In the genomic region with DNA sequence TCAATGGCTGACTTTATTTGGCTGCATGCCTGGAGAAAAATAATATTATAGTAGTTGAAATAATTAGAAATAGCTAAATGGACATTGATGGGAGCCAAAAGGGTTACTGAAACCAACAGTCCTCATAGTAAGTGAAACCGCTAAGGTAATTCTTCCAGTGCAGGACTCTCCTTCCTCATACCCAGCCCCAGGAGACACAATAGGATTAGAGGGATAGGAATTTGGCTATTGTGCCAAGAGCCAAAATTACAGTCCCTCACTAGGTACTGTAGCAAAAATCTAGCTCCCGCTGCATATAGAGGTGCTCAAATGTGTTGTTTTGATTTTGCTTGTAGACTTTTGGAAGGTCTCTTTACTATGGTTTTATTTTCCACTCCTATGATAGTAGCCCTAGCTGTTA, we compare ENCODE assay signal across 21 cellular contexts. TPM values are rescaled to one million over a fixed set of nuclear protein-coding genes. Genes with fewer than 3 reads are reported as not detected.
A peak's percentile ranks its signal among the peaks of the same experiment; 100 is the strongest.
DNase-seq lines count a peak whose midpoint lies in the region; TF ChIP-seq lines count a peak whose summit lies in the region.
"Had no signal": no experiment of that assay in that cellular context is flagged by ENCODE, and none has a peak within 500 bp of the region (broad histone marks: within the 10 kb centered on the region; RNA-seq: fewer than 3 reads in every experiment).

No MANE protein-coding gene starts in this region.

- H4K91ac ChIP-seq in trophoblast cell (ENCODE audit: low read depth, low read length) = no peak overlapping the region

- no peak overlapping the region for H2AK5ac ChIP-seq in trophoblast cell (ENCODE audit: low read length)

- H2AFZ ChIP-seq in trophoblast cell (ENCODE audit: insufficient read depth, low read length, poor library complexity) = no peak overlapping the region

- H3K18ac ChIP-seq in trophoblast cell (ENCODE audit: low read length) = no peak overlapping the region

- no peak overlapping the region for H4K12ac ChIP-seq in trophoblast cell (ENCODE audit: low read depth, low read length)

- H3K9ac ChIP-seq in endodermal cell (ENCODE audit: extremely low read depth, low read length, poor library complexity, severe bottlenecking) (no peak overlapping the region), trophoblast cell (ENCODE audit: low read length) (no peak overlapping the region)
- H3K9ac ChIP-seq: BLaER1 had no signal

- no peak overlapping the region for H4K8ac ChIP-seq in trophoblast cell (ENCODE audit: low read depth, low read length)

- H3K4me2 ChIP-seq in trophoblast cell (ENCODE audit: low read length) = no peak overlapping the region
- H3K4me2 ChIP-seq: BLaER1 had no signal

- H2BK12ac ChIP-seq in trophoblast cell (ENCODE audit: low read length) = no peak overlapping the region

- H3K79me1 ChIP-seq in trophoblast cell (ENCODE audit: low read length) = peaks cover 4% of the 10 kb centered on the region

- H3K9me3 ChIP-seq in endodermal cell (ENCODE audit: control insufficient read depth, low read length) (peaks cover 15% of the 10 kb centered on the region), trophoblast cell (ENCODE audit: insufficient read depth, low read depth, low read length) (no peaks in the 10 kb centered on the region)

- peak overlapping the region; percentile 83 for H3K27ac Mint-ChIP-seq in endodermal cell
- H3K27ac Mint-ChIP-seq: B cell; CD4-positive, CD25-positive, alpha-beta regulatory T cell; CD8-positive, alpha-beta T cell had no signal

- H3K36me3 ChIP-seq in endodermal cell (ENCODE audit: control insufficient read depth, insufficient read depth, low read length) (no peaks in the 10 kb centered on the region), trophoblast cell (ENCODE audit: control insufficient read depth in 1 of 2, insufficient read depth in 2 of 2, low read length in 2 of 2) (no peaks in the 10 kb centered on the region)
- H3K36me3 ChIP-seq: BLaER1 had no signal

- H3K27ac ChIP-seq in endodermal cell (ENCODE audit: low read depth, low read length) (no peak overlapping the region), trophoblast cell (ENCODE audit: low read depth, low read length) (no peak overlapping the region)
- H3K27ac ChIP-seq: 22Rv1, BLaER1, C4-2B had no signal

- no peak for TF ChIP-seq CTCF in endodermal cell (conservative IDR thresholded peaks at IDR 0.05)

- no peaks in the 10 kb centered on the region for H3K27me3 Mint-ChIP-seq in endodermal cell (ENCODE audit: insufficient read depth)

- peaks cover 1% of the 10 kb centered on the region for H3K79me2 ChIP-seq in trophoblast cell (ENCODE audit: control insufficient read depth, insufficient read depth, low read length, poor library complexity)

- H3K14ac ChIP-seq in trophoblast cell (ENCODE audit: low read length) = no peak overlapping the region

- H3K9me3 Mint-ChIP-seq in endodermal cell = peaks cover 20% of the 10 kb centered on the region

- DNase-seq in NCI-H82 (lab: John Stamatoyannopoulos, UW) (peak; percentile 20), NCI-H82 treated with DMSO at 0.1 percent for 48 hours (lab: John Stamatoyannopoulos, UW; ENCODE audit: unreplicated experiment) (no peak), NCI-H446 treated with DMSO at 0.1 percent for 48 hours (lab: John Stamatoyannopoulos, UW) (peak; percentile 32), endodermal cell (no peak), trophoblast cell (no peak), DMS79 (lab: John Stamatoyannopoulos, UW) (no peak), putamen (ENCODE audit: low spot score) (no peak), NCI-H2196 (lab: John Stamatoyannopoulos, UW; ENCODE audit: unreplicated experiment) (no peak)
- DNase-seq: CD4-positive, CD25-positive, alpha-beta regulatory T cell; CD8-positive, alpha-beta T cell; COR-L47; DMS153; EL; GDM1; GOT3; HCEC 1CT had no signal

- peak overlapping the region; percentile 19 for H3K4me3 ChIP-seq in endodermal cell (ENCODE audit: low read length)
- H3K4me3 ChIP-seq in trophoblast cell (ENCODE audit: low read depth, low read length) = no peak overlapping the region
- H3K4me3 ChIP-seq: BLaER1, GM12878 had no signal

- H3K4ac ChIP-seq in trophoblast cell (ENCODE audit: low read depth, low read length) = peak overlapping the region; percentile 12

- H3K27me3 ChIP-seq in endodermal cell (ENCODE audit: control insufficient read depth, insufficient read depth, low read length, poor library complexity, severe bottlenecking) = no peaks in the 10 kb centered on the region
- H3K27me3 ChIP-seq in trophoblast cell (ENCODE audit: insufficient read depth, low read length) = no peaks in the 10 kb centered on the region
- H3K27me3 ChIP-seq: BLaER1 had no signal

- H3K36me3 Mint-ChIP-seq in endodermal cell (ENCODE audit: low read depth) = peaks cover 16% of the 10 kb centered on the region
- H3K36me3 Mint-ChIP-seq: CD4-positive, CD25-positive, alpha-beta regulatory T cell; CD8-positive, alpha-beta T cell had no signal

- no peak overlapping the region for H3K23ac ChIP-seq in trophoblast cell (ENCODE audit: low read length)

- peaks cover 29% of the 10 kb centered on the region for H3K4me1 Mint-ChIP-seq in endodermal cell
- H3K4me1 Mint-ChIP-seq: CD4-positive, CD25-positive, alpha-beta regulatory T cell had no signal

- H3K4me3 Mint-ChIP-seq in endodermal cell = no peak overlapping the region
- H3K4me3 Mint-ChIP-seq: B cell; CD4-positive, CD25-positive, alpha-beta regulatory T cell; CD8-positive, alpha-beta T cell had no signal

- 50% methylated on average over 2 of the region's 2 CpGs; no CpG with 5 or more reads in 1 of the 2 experiments for WGBS in endodermal cell (ENCODE audit: insufficient coverage in 1 of 2, insufficient read length in 1 of 2), 2 experiments
- WGBS in trophoblast cell (ENCODE audit: extremely low coverage, insufficient coverage, insufficient read length) = no CpG with 5 or more reads among the region's 2 CpGs

- no peak overlapping the region for H2BK5ac ChIP-seq in trophoblast cell (ENCODE audit: low read depth, low read length, poor library complexity)

- no peak overlapping the region for H2BK120ac ChIP-seq in trophoblast cell (ENCODE audit: insufficient read depth, low read length, poor library complexity)

- peaks cover 6% of the 10 kb centered on the region for H3K4me1 ChIP-seq in endodermal cell (ENCODE audit: control insufficient read depth, insufficient read depth, low read length)
- H3K4me1 ChIP-seq in trophoblast cell (ENCODE audit: control insufficient read depth in 1 of 2, insufficient read depth in 2 of 2, low read length in 2 of 2) = peaks cover 2 to 17% of the 10 kb centered on the region in 2 experiments

RNA-seq across cellular contexts. Expression of a gene that starts 20.2 kb away (rescaled TPM):
- total RNA-seq in endodermal cell = 10 to 100 TPM in 1 of 2 donors, 1 to 10 TPM in 1; 8.9 to 38.8 TPM
- 43.8 TPM for polyA plus RNA-seq in endodermal cell (2013, experiment 1 of 2)
- polyA plus RNA-seq in endodermal cell (2013, experiment 2 of 2) = 35.4 TPM
- 27.7 and 29.6 TPM in 2 replicates for polyA plus RNA-seq in trophoblast cell (2013)
- total RNA-seq: CD4-positive, CD25-positive, alpha-beta regulatory T cell; CD8-positive, alpha-beta T cell had no signal

Comparison
In these comparisons a context has a peak if more than half of its experiments do, and no peak if none do; other contexts are left out.
1. DNase-seq: peak in NCI-H82 (single experiment) and NCI-H446 treated with DMSO at 0.1 percent for 48 hours (single experiment); none in NCI-H82 treated with DMSO at 0.1 percent for 48 hours (single experiment), endodermal cell (single experiment), trophoblast cell (0 of 2), DMS79 (single experiment), putamen (single experiment) and NCI-H2196 (single experiment).